In genomic region chr1:4650981-4651380, GRCh38 we compare ENCODE assay signal across 19 cellular contexts. TPM values are rescaled to one million over a fixed set of nuclear protein-coding genes. Genes with fewer than 3 reads are reported as not detected.
"Had no signal": no experiment of that assay in that cellular context is flagged by ENCODE, and none has a peak within 500 bp of the region (broad histone marks: within the 10 kb centered on the region; RNA-seq: fewer than 3 reads in every experiment).

No MANE protein-coding gene starts in this region.

- ATAC-seq: activated naive CD4-positive, alpha-beta T cell treated with anti-CD3 and anti-CD28 coated beads, Interleukin-2, amount 50 U/mL, for 72 hours; activated T-cell treated with anti-CD3 and anti-CD28 coated beads, Interleukin-2, amount 50 U/mL, for 4 hours; lower lobe of right lung; T-helper 17 cell had no signal

- H3K27me3 ChIP-seq: ovary, testis had no signal

- H3K4me3 ChIP-seq: esophagus squamous epithelium, lower lobe of right lung, ovary, sigmoid colon, stomach, testis had no signal

- H3K27ac ChIP-seq: esophagus squamous epithelium, lower lobe of right lung, ovary, sigmoid colon, stomach, testis had no signal

- H3K4me1 ChIP-seq: testis had no signal

- H3K36me3 ChIP-seq: esophagus squamous epithelium, lower lobe of right lung, ovary, sigmoid colon, stomach had no signal

- H3K9me3 ChIP-seq: esophagus squamous epithelium, lower lobe of right lung, ovary, sigmoid colon, stomach, testis had no signal

- DNase-seq: activated CD4-positive, alpha-beta memory T cell treated with anti-CD3 and anti-CD28 coated beads, Interleukin-2, amount 10 ng/mL, durations not matched to agents 7 days and 5 days; activated CD4-positive, alpha-beta T cell treated with anti-CD3 and anti-CD28 coated beads for 4 hours; activated effector memory CD4-positive, alpha-beta T cell treated with Interleukin-2 at 50 U/mL for 16 hours; activated T-cell treated with anti-CD3 and anti-CD28 coated beads, Interleukin-2, amount 50 U/mL, for 4 hours; caudate nucleus; esophagus squamous epithelium; glutamatergic neuron; hypothalamus; lower lobe of right lung; midbrain; ovary; sigmoid colon; stimulated activated CD4-positive, alpha-beta T cell treated with anti-CD3 and anti-CD28 coated beads, Interleukin-1b, Interleukin-23, amount 100 ng/mL, for 48 hours; stomach; T-helper 17 cell; testis had no signal

RNA-seq across cellular contexts. Expression of gene AJAP1, which starts 3.4 kb away (rescaled TPM):
- total RNA-seq: activated CD4-positive, alpha-beta memory T cell treated with anti-CD3 and anti-CD28 coated beads, Interleukin-2, amount 10 ng/mL, durations not matched to agents 7 days and 5 days; myocyte; pulmonary artery endothelial cell; T-helper 17 cell had no signal
